ENCODE assay signal across 18 cellular contexts in the genomic region with DNA sequence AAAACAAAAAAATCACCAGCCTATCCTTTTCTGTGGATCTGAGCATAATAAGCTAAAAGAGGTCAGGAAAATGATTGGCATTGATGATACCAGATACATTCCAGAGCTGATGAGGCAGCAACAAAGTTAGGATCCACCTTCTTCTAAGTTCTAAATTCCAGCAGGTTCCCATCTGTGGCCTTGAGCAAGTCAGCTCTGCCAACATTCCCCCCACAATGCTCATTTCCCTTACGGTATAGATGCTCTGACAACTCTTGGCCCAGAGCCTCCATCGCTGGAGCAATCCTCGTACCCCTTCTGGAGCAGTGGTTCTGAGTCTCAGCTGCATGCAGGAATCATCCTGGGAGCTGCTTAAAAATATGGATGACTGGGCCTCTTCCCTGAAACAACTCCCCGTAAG.
DNase-seq lines count a peak whose midpoint lies in the region; ATAC-seq and TF ChIP-seq lines count a peak whose summit lies in the region.
"Had no signal": no experiment of that assay in that cellular context is flagged by ENCODE, and none has a peak within 500 bp of the region (broad histone marks: within the 10 kb centered on the region; RNA-seq: fewer than 3 reads in every experiment).

No MANE protein-coding gene starts in this region.

- H3K4me2 ChIP-seq in IMR-90 (ENCODE audit: low read depth, low read length) (no peak overlapping the region), mesenchymal stem cell (ENCODE audit: low read length, poor library complexity, severe bottlenecking) (no peak overlapping the region)
- H3K4me2 ChIP-seq: A549 had no signal

- CTCF ChIA-PET in IMR-90 (lab: Yijun Ruan, JAX): interaction anchor here (1.0 kb wide), 1 partner anchor 28 kb away, joined by 4 read pairs; no protein-coding TSS in a partner anchor

- no peak overlapping the region for H2AK9ac ChIP-seq in IMR-90 (replicated peaks; ENCODE audit: low read depth, low read length, poor library complexity)

- H3K27me3 ChIP-seq in IMR-90 (ENCODE audit: control insufficient read depth, insufficient read depth, low read length) (no peaks in the 10 kb centered on the region), mesenchymal stem cell (ENCODE audit: control insufficient read depth in 1 of 2, insufficient read depth in 1 of 2, low read length in 2 of 2) (no peaks in the 10 kb centered on the region)

- H3K23ac ChIP-seq in IMR-90 (ENCODE audit: low read depth, low read length) (no peak overlapping the region), mesenchymal stem cell (ENCODE audit: low read length in 2 of 2) (no peak overlapping the region)

- H2BK120ac ChIP-seq in IMR-90 (ENCODE audit: low read depth, low read length): no peak overlapping the region
- H2BK120ac ChIP-seq in mesenchymal stem cell (ENCODE audit: low read depth, low read length): no peak overlapping the region

- H3K4me3 ChIP-seq in IMR-90 (ENCODE audit: insufficient read depth, low read depth, low read length): no peak overlapping the region
- H3K4me3 ChIP-seq in mesenchymal stem cell (ENCODE audit: insufficient read depth in 1 of 2, low read depth in 1 of 2, low read length in 2 of 2): no peak overlapping the region
- H3K4me3 ChIP-seq: A549, GM12878 had no signal

- H2AFZ ChIP-seq in IMR-90 (replicated peaks; ENCODE audit: low read length, poor library complexity) (no peak overlapping the region), mesenchymal stem cell (ENCODE audit: low read depth, low read length) (no peak overlapping the region)

- POLR2A ChIA-PET in activated naive CD8-positive, alpha-beta T cell treated with anti-CD3 and anti-CD28 coated beads, Interleukin-2, amount 10 ng/mL, durations not matched to agents 7 days and 5 days (lab: Charles Lee): no interaction called here
- POLR2A ChIA-PET in IMR-90 (lab: Charles Lee; ENCODE audit: unreplicated experiment): interaction anchor here (0.7 kb wide), 1 partner anchor 78 kb away, joined by 3 read pairs; no protein-coding TSS in a partner anchor

- no peak for ATAC-seq in activated naive CD8-positive, alpha-beta T cell treated with anti-CD3 and anti-CD28 coated beads, Interleukin-2, amount 10 ng/mL, durations not matched to agents 7 days and 5 days (ENCODE audit: low read depth)
- ATAC-seq in IMR-90 (ENCODE audit: low read depth) (no peak), HG03460 (IDR thresholded peaks at IDR 0.05; ENCODE audit: unreplicated experiment) (no peak)
- ATAC-seq: A549, GM12878 had no signal

- H2BK5ac ChIP-seq in IMR-90 (ENCODE audit: low read depth, low read length, poor library complexity, severe bottlenecking) (no peak overlapping the region), mesenchymal stem cell (ENCODE audit: low read depth, low read length, poor library complexity, severe bottlenecking) (no peak overlapping the region)

- H3K9ac ChIP-seq in IMR-90 (ENCODE audit: low read depth, low read length) (no peak overlapping the region), mesenchymal stem cell (ENCODE audit: low read length) (no peak overlapping the region)
- H3K9ac ChIP-seq: KMS-11 had no signal

- H4K91ac ChIP-seq in IMR-90 (ENCODE audit: insufficient read depth, low read depth, low read length) (no peak overlapping the region), mesenchymal stem cell (ENCODE audit: low read length) (no peak overlapping the region)

- intact Hi-C loops in IMR-90 (cut with micrococcal nuclease): no loop called here

- H3K9me3 Mint-ChIP-seq in activated naive CD8-positive, alpha-beta T cell treated with anti-CD3 and anti-CD28 coated beads, Interleukin-2, amount 10 ng/mL, durations not matched to agents 7 days and 5 days: no peaks in the 10 kb centered on the region
- peaks cover 8% of the 10 kb centered on the region for H3K9me3 Mint-ChIP-seq in activated naive CD8-positive, alpha-beta T cell treated with anti-CD3 and anti-CD28 coated beads for 36 hours
- H3K9me3 Mint-ChIP-seq: CD4-positive, alpha-beta T cell; H9 had no signal

- no TSS peak for BruUV-seq in IMR-90 (replicated peaks; lab: Mats Ljungman, UMichigan)

- no peak for TF ChIP-seq POLR2A in IMR-90 (IDR thresholded peaks at IDR 0.05; ENCODE audit: low read depth, low read length)

- peaks cover 42 to 73% of the 10 kb centered on the region in 2 experiments for H3K79me1 ChIP-seq in IMR-90 (ENCODE audit: low read depth in 1 of 2, low read length in 2 of 2)
- H3K79me1 ChIP-seq in mesenchymal stem cell (replicated peaks; ENCODE audit: low read length, poor library complexity, severe bottlenecking): peaks cover 37% of the 10 kb centered on the region

- H2BK20ac ChIP-seq in IMR-90 (ENCODE audit: low read depth, low read length): peak overlapping the region; percentile 20; the same call in 1 of the 2 replicates

- peak overlapping the region; percentile 19 for H3K27ac Mint-ChIP-seq in activated naive CD8-positive, alpha-beta T cell treated with anti-CD3 and anti-CD28 coated beads, Interleukin-2, amount 10 ng/mL, durations not matched to agents 7 days and 5 days
- no peak overlapping the region for H3K27ac Mint-ChIP-seq in activated naive CD8-positive, alpha-beta T cell treated with anti-CD3 and anti-CD28 coated beads for 36 hours
- H3K27ac Mint-ChIP-seq: CD4-positive, alpha-beta T cell had no signal

- peak overlapping the region in 1 of 2 experiments; percentile 10 for H2BK12ac ChIP-seq in mesenchymal stem cell (ENCODE audit: low read length in 2 of 2)

- peaks cover 14% of the 10 kb centered on the region for H3K4me1 ChIP-seq in IMR-90 (ENCODE audit: control insufficient read depth, insufficient read depth, low read length)
- peaks cover 12% of the 10 kb centered on the region for H3K4me1 ChIP-seq in mesenchymal stem cell (ENCODE audit: control insufficient read depth, insufficient read depth, low read depth, low read length)
- H3K4me1 ChIP-seq: Caco-2 had no signal

- in situ Hi-C loops in IMR-90 (cut with MboI; ENCODE audit: low sequenced_read_pairs): no loop called here

- H3K27ac ChIP-seq in IMR-90 (ENCODE audit: insufficient read depth, low read length) (no peak overlapping the region), mesenchymal stem cell (ENCODE audit: low read length, poor library complexity, severe bottlenecking) (no peak overlapping the region)
- H3K27ac ChIP-seq: 22Rv1, C4-2B, KMS-11 had no signal

- no peak for TF ChIP-seq CTCF in IMR-90 (conservative IDR thresholded peaks at IDR 0.05; ENCODE audit: low read depth, low read length)

- H3K9me3 ChIP-seq in IMR-90 (ENCODE audit: control insufficient read depth, insufficient read depth, low read length) (peaks cover 4% of the 10 kb centered on the region), mesenchymal stem cell (ENCODE audit: control insufficient read depth, low read length) (peaks cover 8% of the 10 kb centered on the region)
- H3K9me3 ChIP-seq: A549, Caco-2 had no signal

- no peak for DNase-seq in activated naive CD8-positive, alpha-beta T cell treated with anti-CD3 and anti-CD28 coated beads, Interleukin-2, amount 10 ng/mL, durations not matched to agents 7 days and 5 days
- no peak for DNase-seq in activated naive CD8-positive, alpha-beta T cell treated with anti-CD3 and anti-CD28 coated beads for 36 hours
- DNase-seq in HCEC 1CT (peak; percentile 28), IMR-90 (no peak), mesenchymal stem cell (no peak), NCI-H1417 treated with DMSO at 0.1 percent for 48 hours (lab: John Stamatoyannopoulos, UW) (no peak), NK-92 (lab: John Stamatoyannopoulos, UW; ENCODE audit: unreplicated experiment) (no peak)
- DNase-seq: AML-193; Caco-2; CD4-positive, alpha-beta T cell; GOT3; H9 had no signal

- H3K36me3 ChIP-seq in IMR-90 (ENCODE audit: control insufficient read depth, insufficient read depth, low read length) (no peaks in the 10 kb centered on the region), mesenchymal stem cell (ENCODE audit: control insufficient read depth in 1 of 2, insufficient read depth in 2 of 2, low read depth in 1 of 2, low read length in 2 of 2) (peaks cover 0 to 9% of the 10 kb centered on the region in 2 experiments)

- H2BK15ac ChIP-seq in IMR-90 (ENCODE audit: low read depth, low read length) (peak overlapping the region; percentile 20; the same call in 1 of the 3 replicates), mesenchymal stem cell (ENCODE audit: low read depth, poor library complexity, severe bottlenecking) (no peak overlapping the region)

- H3K14ac ChIP-seq in IMR-90 (replicated peaks; ENCODE audit: low read depth, low read length) (no peak overlapping the region), mesenchymal stem cell (ENCODE audit: low read length in 2 of 2) (no peak overlapping the region)

- H3K4ac ChIP-seq in IMR-90 (ENCODE audit: low read depth, low read length): no peak overlapping the region
- H3K4ac ChIP-seq in mesenchymal stem cell (ENCODE audit: low read depth in 1 of 2, low read length in 2 of 2): no peak overlapping the region

- peaks cover 12% of the 10 kb centered on the region for H3K36me3 Mint-ChIP-seq in activated naive CD8-positive, alpha-beta T cell treated with anti-CD3 and anti-CD28 coated beads, Interleukin-2, amount 10 ng/mL, durations not matched to agents 7 days and 5 days
- H3K36me3 Mint-ChIP-seq in activated naive CD8-positive, alpha-beta T cell treated with anti-CD3 and anti-CD28 coated beads for 36 hours: peaks cover 36% of the 10 kb centered on the region

- H4K5ac ChIP-seq in IMR-90 (ENCODE audit: low read depth, low read length): no peak overlapping the region

- H3K9me1 ChIP-seq in IMR-90 (ENCODE audit: insufficient read depth, low read length): peaks cover 9% of the 10 kb centered on the region

- no peak overlapping the region for H3K56ac ChIP-seq in IMR-90 (ENCODE audit: extremely low read depth, insufficient read depth, low read length)

- peaks cover 37% of the 10 kb centered on the region for H3K4me1 Mint-ChIP-seq in activated naive CD8-positive, alpha-beta T cell treated with anti-CD3 and anti-CD28 coated beads, Interleukin-2, amount 10 ng/mL, durations not matched to agents 7 days and 5 days
- H3K4me1 Mint-ChIP-seq in activated naive CD8-positive, alpha-beta T cell treated with anti-CD3 and anti-CD28 coated beads for 36 hours: peaks cover 61% of the 10 kb centered on the region

- TF ChIP-seq RAD21 in IMR-90 (IDR thresholded peaks at IDR 0.05; ENCODE audit: low read length): no peak

- H3K27me3 Mint-ChIP-seq in activated naive CD8-positive, alpha-beta T cell treated with anti-CD3 and anti-CD28 coated beads, Interleukin-2, amount 10 ng/mL, durations not matched to agents 7 days and 5 days: no peaks in the 10 kb centered on the region
- no peaks in the 10 kb centered on the region for H3K27me3 Mint-ChIP-seq in activated naive CD8-positive, alpha-beta T cell treated with anti-CD3 and anti-CD28 coated beads for 36 hours
- H3K27me3 Mint-ChIP-seq: CD4-positive, alpha-beta T cell had no signal

- no peak overlapping the region for H3K18ac ChIP-seq in IMR-90 (ENCODE audit: low read depth, low read length)
- H3K18ac ChIP-seq in mesenchymal stem cell (ENCODE audit: low read depth in 1 of 2, low read length in 2 of 2): no peak overlapping the region

- H4K8ac ChIP-seq in IMR-90 (ENCODE audit: low read depth in 2 of 2, low read length in 2 of 2): no peak overlapping the region
- H4K8ac ChIP-seq in mesenchymal stem cell (ENCODE audit: low read length): no peak overlapping the region

- H2AK5ac ChIP-seq in IMR-90 (ENCODE audit: low read depth, low read length) (peak overlapping the region; percentile 20), mesenchymal stem cell (ENCODE audit: low read length, severe bottlenecking) (peak overlapping the region; percentile 6)

- dilution Hi-C loops in IMR-90 (cut with HindIII; ENCODE audit: low sequenced_read_pairs, unreplicated experiment): no loop called here

- H3K4me3 Mint-ChIP-seq in activated naive CD8-positive, alpha-beta T cell treated with anti-CD3 and anti-CD28 coated beads, Interleukin-2, amount 10 ng/mL, durations not matched to agents 7 days and 5 days: no peak overlapping the region
- H3K4me3 Mint-ChIP-seq in activated naive CD8-positive, alpha-beta T cell treated with anti-CD3 and anti-CD28 coated beads for 36 hours: no peak overlapping the region
- H3K4me3 Mint-ChIP-seq: CD4-positive, alpha-beta T cell; H9 had no signal

- WGBS in IMR-90 (ENCODE audit: extremely low coverage in 2 of 2, insufficient read length in 1 of 2), 2 experiments: no CpG with 5 or more reads among the region's 4 CpGs
- 94% methylated on average over 4 of the region's 4 CpGs for WGBS in mesenchymal stem cell

- no peaks in the 10 kb centered on the region for H4K20me1 ChIP-seq in IMR-90 (ENCODE audit: insufficient read depth, low read length)
